ENCODE assay signal across 1 cellular context in genomic region chr1:40757084-40757483, GRCh38.
TF ChIP-seq lines count a peak whose summit lies in the region.

No MANE protein-coding gene starts in this region.

TF ChIP-seq in HepG2, 621 proteins besides CTCF, POLR2A, EP300 and RAD21 (continues in another document):
- TF ChIP-seq NR2F2 (IDR thresholded peaks at IDR 0.05; ENCODE audit: borderline replicate concordance, low read depth) (0 out of 2 replicates have a peak, but pooled peaks have one; percentile 18), ATF6 (CRISPR knock-in tag; conservative IDR thresholded peaks at IDR 0.05) (no peak), MED1 (CRISPR knock-in tag; IDR thresholded peaks at IDR 0.05) (peak; percentile 26; the same call in 1 of the 2 replicates), ZNF777 (CRISPR knock-in tag; IDR thresholded peaks at IDR 0.05) (no peak), MAX (IDR thresholded peaks at IDR 0.05) (peak; percentile 36; the same call in 1 of the 2 replicates), FOXP1 (IDR thresholded peaks at IDR 0.05) (no peak), FOXP1 (CRISPR knock-in tag; IDR thresholded peaks at IDR 0.05) (peak; percentile 41; the same call in 1 of the 2 replicates), ZBTB20 (CRISPR knock-in tag; IDR thresholded peaks at IDR 0.05; ENCODE audit: borderline replicate concordance, low read depth) (no peak), PAXIP1 (CRISPR knock-in tag; conservative IDR thresholded peaks at IDR 0.05) (peak; percentile 59), FOXP4 (CRISPR knock-in tag; IDR thresholded peaks at IDR 0.05) (0 out of 2 replicates have a peak, but pooled peaks have one; percentile 51), ZNF660 (CRISPR knock-in tag; IDR thresholded peaks at IDR 0.05; ENCODE audit: borderline replicate concordance, low read depth) (no peak), RARA (CRISPR knock-in tag; IDR thresholded peaks at IDR 0.05) (no peak), ZNF383 (CRISPR knock-in tag; IDR thresholded peaks at IDR 0.05; ENCODE audit: borderline replicate concordance) (no peak), XBP1 (CRISPR knock-in tag; IDR thresholded peaks at IDR 0.05) (no peak), HOMEZ (CRISPR knock-in tag; IDR thresholded peaks at IDR 0.05; ENCODE audit: low read depth) (no peak), ZBTB4 (CRISPR knock-in tag; IDR thresholded peaks at IDR 0.05; ENCODE audit: borderline replicate concordance) (no peak), ZBTB49 (CRISPR knock-in tag; IDR thresholded peaks at IDR 0.05; ENCODE audit: borderline replicate concordance) (no peak), IRX3 (CRISPR knock-in tag; IDR thresholded peaks at IDR 0.05; ENCODE audit: borderline replicate concordance, low read depth) (no peak), CCDC6 (CRISPR knock-in tag; IDR thresholded peaks at IDR 0.05) (0 out of 2 replicates have a peak, but pooled peaks have one; percentile 40), SRSF1 (optimal IDR thresholded peaks at IDR 0.05; ENCODE audit: low read depth, low read length) (no peak), SALL1 (CRISPR knock-in tag; IDR thresholded peaks at IDR 0.05) (peak; percentile 71; the same call in 1 of the 2 replicates), SYNCRIP (IDR thresholded peaks at IDR 0.05; ENCODE audit: insufficient read depth, low read depth, low read length) (no peak), ZNF530 (CRISPR knock-in tag; IDR thresholded peaks at IDR 0.05; ENCODE audit: low read depth) (no peak), CBX2 (IDR thresholded peaks at IDR 0.05; ENCODE audit: low read depth, low read length) (no peak), CBX2 (CRISPR knock-in tag; IDR thresholded peaks at IDR 0.05; ENCODE audit: low read depth) (no peak), SOX6 (IDR thresholded peaks at IDR 0.05) (no peak), SOX6 (CRISPR knock-in tag; IDR thresholded peaks at IDR 0.05) (0 out of 2 replicates have a peak, but pooled peaks have one; percentile 29), FOXA3 (CRISPR knock-in tag; IDR thresholded peaks at IDR 0.05) (0 out of 2 replicates have a peak, but pooled peaks have one; percentile 12), ZNF788 (CRISPR knock-in tag; IDR thresholded peaks at IDR 0.05; ENCODE audit: borderline replicate concordance) (no peak), ZBTB7A (CRISPR knock-in tag; IDR thresholded peaks at IDR 0.05) (0 out of 2 replicates have a peak, but pooled peaks have one; percentile 31), ZBTB14 (CRISPR knock-in tag; IDR thresholded peaks at IDR 0.05) (no peak), MXI1 (IDR thresholded peaks at IDR 0.05; ENCODE audit: borderline replicate concordance, low read depth, low read length) (peak; percentile 43; the same call in 1 of the 3 replicates), BRD4 (CRISPR knock-in tag; IDR thresholded peaks at IDR 0.05) (no peak), ONECUT2 (CRISPR knock-in tag; IDR thresholded peaks at IDR 0.05) (no peak), GPN1 (CRISPR knock-in tag; IDR thresholded peaks at IDR 0.05; ENCODE audit: borderline replicate concordance) (no peak), ARID4A (CRISPR knock-in tag; IDR thresholded peaks at IDR 0.05; ENCODE audit: borderline replicate concordance) (peak; percentile 16; the same call in 1 of the 2 replicates), TFAP4 (IDR thresholded peaks at IDR 0.05; ENCODE audit: borderline replicate concordance, low read depth) (peak; percentile 61; the same call in 1 of the 2 replicates)
